Comparison of ENCODE assay signal across 8 cellular contexts in genomic region chr7:150631866-150632864, GRCh38. TPM values are rescaled to one million over a fixed set of nuclear protein-coding genes. Genes with fewer than 3 reads are reported as not detected.
DNase-seq lines count a peak whose midpoint lies in the region; ATAC-seq, FAIRE-seq and TF ChIP-seq lines count a peak whose summit lies in the region.

GIMAP6 (minus strand) TSS chr7:150632385; CDS start chr7:150630142, 2,243 bp downstream.

- H3K9me3 ChIP-seq in small intestine (ENCODE audit: control insufficient read depth, low read depth), result no peaks in the 10 kb centered on the region

- H3K27ac ChIP-seq in dorsolateral prefrontal cortex (peak within 1 kb of the TSS in 44 of 59 donors; percentile 16 to 82 (median 53)), small intestine (ENCODE audit: low read depth in 1 of 2, low read length in 1 of 2) (peak within 1 kb of the TSS; percentile 11 to 78)

- DNase-seq in UCSD-AML1 (lab: John Stamatoyannopoulos, UW; ENCODE audit: unreplicated experiment) (peak; percentile 16), dorsolateral prefrontal cortex (no peak), small intestine (peak; percentile 31), HuH-7 (ENCODE audit: low spot score) (no peak), foreskin melanocyte (no peak), anterior cingulate cortex (lab: John Stamatoyannopoulos, UW) (no peak)

- intact Hi-C loops in dorsolateral prefrontal cortex (cut with DNase I), result no loop called here

- WGBS in small intestine, 3 donors, result 45 to 70% (median 62%) methylated on average over 9 of the region's 9 CpGs

- FAIRE-seq in small intestine (lab: Jason Lieb, UNC), result no peak

- TF ChIP-seq CTCF in dorsolateral prefrontal cortex (IDR thresholded peaks at IDR 0.05 in 54 of 56, conservative IDR thresholded peaks at IDR 0.05 in 2 of 56; ENCODE audit: low read depth in 1 of 56, partially characterized antibody in 56 of 56), result no peak

- H3K4me1 ChIP-seq in small intestine (ENCODE audit: control insufficient read depth in 2 of 2, insufficient read depth in 1 of 2, low read depth in 1 of 2, low read length in 1 of 2), result no peaks in the 10 kb centered on the region

- peak; percentile 58 for ATAC-seq in GM18858 (IDR thresholded peaks at IDR 0.05; ENCODE audit: unreplicated experiment)
- peak; percentile 71 for ATAC-seq in HG03045 (IDR thresholded peaks at IDR 0.05; ENCODE audit: unreplicated experiment)

- H3K4me3 ChIP-seq in dorsolateral prefrontal cortex (peak within 1 kb of the TSS in 57 of 59 donors; percentile 3 to 61 (median 38)), small intestine (ENCODE audit: low read depth in 1 of 2, low read length in 2 of 2) (peak within 1 kb of the TSS; percentile 7 to 51)

- no peaks in the 10 kb centered on the region for H3K36me3 ChIP-seq in small intestine (ENCODE audit: control insufficient read depth in 2 of 2, insufficient read depth in 2 of 2, low read length in 2 of 2)

- H3K27me3 ChIP-seq in dorsolateral prefrontal cortex, result no peaks in the 10 kb centered on the region
- H3K27me3 ChIP-seq in small intestine (ENCODE audit: control insufficient read depth in 2 of 2, insufficient read depth in 2 of 2, low read length in 2 of 2), result no peaks in the 10 kb centered on the region

RNA-seq across cellular contexts. Expression of gene GIMAP6, which starts in this region (rescaled TPM):
- 10 to 100 TPM in 26 of 120 experiments, 1 to 10 TPM in 94; 3.1 to 19.7 (median 7.4) TPM for total RNA-seq in dorsolateral prefrontal cortex
- polyA plus RNA-seq in small intestine, result 10 to 100 TPM in 2 of 3 donors, 1 to 10 TPM in 1; 3.8 to 28.1 (median 13.8) TPM

Comparison
In these comparisons a context has a peak if more than half of its experiments do, and no peak if none do; other contexts are left out.
1. DNase-seq: peak in UCSD-AML1 (single experiment) and small intestine (single experiment); none in dorsolateral prefrontal cortex (0 of 10), HuH-7 (single experiment), foreskin melanocyte (single experiment) and anterior cingulate cortex (0 of 58).